ENCODE assay signal across 33 cellular contexts in genomic region chr2:240142256-240142775, GRCh38. TPM values are rescaled to one million over a fixed set of nuclear protein-coding genes. Genes with fewer than 3 reads are reported as not detected.
"Had no signal": no experiment of that assay in that cellular context is flagged by ENCODE, and none has a peak within 500 bp of the region (broad histone marks: within the 10 kb centered on the region; RNA-seq: fewer than 3 reads in every experiment).

No MANE protein-coding gene starts in this region.

- ATAC-seq: activated CD8-positive, alpha-beta T cell treated with anti-CD3 and anti-CD28 coated beads for 36 hours; activated naive CD4-positive, alpha-beta T cell treated with anti-CD3 and anti-CD28 coated beads, Interleukin-2, amount 50 U/mL, for 72 hours; activated T-cell treated with anti-CD3 and anti-CD28 coated beads, Interleukin-2, amount 50 U/mL, for 4 hours; activated T-helper 17 cell treated with anti-CD3 and anti-CD28 coated beads, Interleukin-2, amount 50 U/mL, for 72 hours; effector memory CD8-positive, alpha-beta T cell; gastrocnemius medialis; left colon; pancreas; psoas muscle; stimulated activated naive B cell treated with anti-CD40 and anti-IgM and Interleukin-4, amounts not matched to agents 10 μg/mL and 1 μg/mL and 100 μg/mL, for 72 hours had no signal

- H3K4me2 ChIP-seq: hepatocyte, smooth muscle cell had no signal

- H2AFZ ChIP-seq: hepatocyte had no signal

- H3K4me3 ChIP-seq: adrenal gland, ascending aorta, cardiac muscle cell, gastrocnemius medialis, hepatocyte, pancreas, psoas muscle, smooth muscle cell, stomach, thyroid gland, upper lobe of left lung had no signal

- H3K79me2 ChIP-seq: hepatocyte had no signal

- H3K27me3 ChIP-seq: ascending aorta, cardiac muscle cell, gastrocnemius medialis, hepatocyte, pancreas, thyroid gland, upper lobe of left lung had no signal

- H3K27ac ChIP-seq: adrenal gland, ascending aorta, cardiac muscle cell, gastrocnemius medialis, hepatocyte, pancreas, psoas muscle, stomach, upper lobe of left lung had no signal

- H3K9me3 ChIP-seq: adrenal gland, ascending aorta, gastrocnemius medialis, pancreas, psoas muscle, stomach, thyroid gland, upper lobe of left lung had no signal

- H3K4me1 ChIP-seq: adrenal gland, ascending aorta, pancreas, psoas muscle had no signal

- H3K36me3 ChIP-seq: adrenal gland, ascending aorta, cardiac muscle cell, gastrocnemius medialis, pancreas, stomach, thyroid gland, upper lobe of left lung had no signal

- DNase-seq: activated B cell treated with CpG ODN at 0.5 μM for 24 hours; activated CD4-positive, alpha-beta T cell treated with anti-CD3 and anti-CD28 coated beads, Interleukin-2, amount 50 U/mL, for 1 hour; activated CD8-positive, alpha-beta T cell treated with anti-CD3 and anti-CD28 coated beads for 36 hours; activated gamma-delta T cell treated with Interleukin-2 at 50 U/mL for 16 hours; activated T-cell treated with anti-CD3 and anti-CD28 coated beads, Interleukin-2, amount 50 U/mL, for 4 hours; cortex of kidney; effector memory CD8-positive, alpha-beta T cell; erythroblast; glutamatergic neuron; islet precursor cell; mesendoderm; nephron progenitor cell; stimulated activated CD4-positive, alpha-beta T cell treated with anti-CD3 and anti-CD28 coated beads, Interleukin-15, amount 100 ng/mL, for 24 hours; stimulated activated CD4-positive, alpha-beta T cell treated with anti-CD3 and anti-CD28 coated beads, Interleukin-2, amount 100 ng/mL, for 24 hours; stimulated activated naive B cell treated with anti-CD40 and anti-IgM and Interleukin-4, amounts not matched to agents 10 μg/mL and 1 μg/mL and 100 μg/mL, for 72 hours; stomach; T-helper 1 cell; thyroid gland; upper lobe of left lung had no signal

RNA-seq across cellular contexts. Expression of gene OTOS, which starts 1.9 kb away (rescaled TPM):
- total RNA-seq: activated B cell treated with CpG ODN at 0.5 μM for 24 hours; activated CD8-positive, alpha-beta T cell treated with anti-CD3 and anti-CD28 coated beads for 36 hours; activated naive CD4-positive, alpha-beta T cell treated with anti-CD3 and anti-CD28 coated beads, Interleukin-2, amount 50 U/mL, for 72 hours; activated T-cell treated with anti-CD3 and anti-CD28 coated beads, Interleukin-2, amount 50 U/mL, for 4 hours; activated T-helper 17 cell treated with anti-CD3 and anti-CD28 coated beads, Interleukin-2, amount 50 U/mL, for 72 hours; adrenal gland; ascending aorta; cardiac muscle cell; gastrocnemius medialis; left colon; lower leg skin; mononuclear cell; myocyte; pancreas; psoas muscle; smooth muscle cell; stomach; upper lobe of left lung had no signal
